Comparison of ENCODE assay signal across 35 cellular contexts in genomic region chr4:16021804-16022560, GRCh38. TPM values are rescaled to one million over a fixed set of nuclear protein-coding genes. Genes with fewer than 3 reads are reported as not detected.
"Had no signal": no experiment of that assay in that cellular context is flagged by ENCODE, and none has a peak within 500 bp of the region (broad histone marks: within the 10 kb centered on the region; RNA-seq: fewer than 3 reads in every experiment).

No MANE protein-coding gene starts in this region.

- H3K4me1 ChIP-seq: Peyer's patch had no signal

- DNase-seq: activated B cell treated with CpG ODN at 0.5 μM for 24 hours; activated CD4-positive, alpha-beta memory T cell treated with anti-CD3 and anti-CD28 coated beads, Interleukin-2, amount 10 ng/mL, durations not matched to agents 7 days and 5 days; activated CD4-positive, alpha-beta T cell treated with anti-CD3 and anti-CD28 coated beads for 48 hours; activated CD4-positive, CD25-positive, alpha-beta regulatory T cell treated with anti-CD3 and anti-CD28 coated beads, Interleukin-2, amount 50 U/mL, for 72 hours; activated CD8-positive, alpha-beta memory T cell treated with anti-CD3 and anti-CD28 coated beads for 24 hours; activated gamma-delta T cell; activated naive CD4-positive, alpha-beta T cell treated with Interleukin-2 at 50 U/mL for 16 hours; activated naive CD8-positive, alpha-beta T cell treated with anti-CD3 and anti-CD28 coated beads, Interleukin-2, amount 10 ng/mL, durations not matched to agents 7 days and 5 days; activated T-cell treated with anti-CD3 and anti-CD28 coated beads, Interleukin-2, amount 50 U/mL, for 1 hour; activated T-cell treated with anti-CD3 and anti-CD28 coated beads, Interleukin-2, amount 50 U/mL, for 72 hours; amygdala; Kasumi-1; KG1; MG63; NCI-H1048; NCI-H1105 treated with DMSO at 0.1 percent for 48 hours; NCI-H1436; NCI-H1694; NCI-H1930; NCI-H2081 treated with DMSO at 0.1 percent for 48 hours; NCI-H345; NCI-H526; NCI-H748 treated with DMSO at 0.1 percent for 48 hours; NK-92 treated with Interleukin-12 subunit alpha and Interleukin-12 subunit beta, amount 100 ng/mL, for 24 hours; PC-3; Peyer's patch; RPMI8226; SW 1271; T-helper 1 cell; T-helper 2 cell; T-helper 9 cell had no signal

- ATAC-seq: activated T-cell treated with anti-CD3 and anti-CD28 coated beads, Interleukin-2, amount 50 U/mL, for 72 hours; PC-3 had no signal

- H3K4me3 ChIP-seq: ascending aorta, cardiac muscle cell, MG63, Peyer's patch had no signal

- H3K9me3 ChIP-seq: ascending aorta, MG63, Peyer's patch had no signal

- H3K36me3 ChIP-seq: ascending aorta, cardiac muscle cell, MG63 had no signal

- H3K27ac ChIP-seq: ascending aorta, cardiac muscle cell, Peyer's patch, VCaP had no signal

RNA-seq across cellular contexts. Expression of gene FGFBP2, which starts 59.0 kb away (rescaled TPM):
- total RNA-seq: ascending aorta, cardiac muscle cell, NCI-H460, PC-3, Peyer's patch had no signal
